Comparison of ENCODE assay signal across 24 cellular contexts in the genomic region with DNA sequence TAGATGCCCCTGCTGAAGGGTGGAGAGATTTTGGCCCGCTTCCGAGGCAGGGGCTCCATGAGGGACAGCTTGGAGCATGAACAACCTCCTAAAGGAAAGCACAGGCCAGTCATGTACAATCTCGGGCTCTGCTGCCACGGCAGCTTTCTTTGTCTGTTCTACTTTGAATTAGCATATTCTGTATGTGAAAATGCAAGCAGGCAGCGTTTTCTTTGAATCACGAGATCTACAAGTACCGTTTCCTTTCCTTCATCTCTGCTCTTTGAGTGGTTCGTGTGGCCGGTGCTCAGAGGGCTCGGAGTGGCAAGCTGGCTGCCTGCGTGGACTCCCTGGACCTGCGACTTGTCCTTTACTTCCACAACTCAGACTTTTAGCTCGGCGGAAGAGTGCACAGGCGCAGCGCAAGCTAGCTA. TPM values are rescaled to one million over a fixed set of nuclear protein-coding genes. Genes with fewer than 3 reads are reported as not detected.
DNase-seq lines count a peak whose midpoint lies in the region; ATAC-seq and TF ChIP-seq lines count a peak whose summit lies in the region.
"Had no signal": no experiment of that assay in that cellular context is flagged by ENCODE, and none has a peak within 500 bp of the region (broad histone marks: within the 10 kb centered on the region; RNA-seq: fewer than 3 reads in every experiment).

No MANE protein-coding gene starts in this region.

- no peaks in the 10 kb centered on the region for H4K20me1 ChIP-seq in fibroblast of lung (ENCODE audit: control insufficient read depth, extremely low read depth, insufficient read depth, low read length)
- no peaks in the 10 kb centered on the region for H4K20me1 ChIP-seq in PC-9 (ENCODE audit: insufficient read depth)

- intact Hi-C loops in Panc1 (cut with micrococcal nuclease; ENCODE audit: unreplicated experiment) (no loop called here), PC-9 (cut with micrococcal nuclease; ENCODE audit: unreplicated experiment) (no loop called here), sciatic nerve (cut with DNase I) (no loop called here)

- H3K27me3 ChIP-seq in BJ (ENCODE audit: control insufficient read depth, insufficient read depth, low read length) (no peaks in the 10 kb centered on the region), Panc1 (ENCODE audit: control insufficient read depth, insufficient read depth, low read length) (no peaks in the 10 kb centered on the region), fibroblast of lung (ENCODE audit: control insufficient read depth, insufficient read depth, low read length) (no peaks in the 10 kb centered on the region), rectal smooth muscle tissue (ENCODE audit: control insufficient read depth, insufficient read depth, low read length) (peaks cover 3% of the 10 kb centered on the region), PC-9 (ENCODE audit: insufficient read depth, low read depth) (peaks cover 60% of the 10 kb centered on the region)
- H3K27me3 ChIP-seq: MG63 had no signal

- DNase-seq in BJ (ENCODE audit: low read depth), result no peak
- no peak for DNase-seq in Panc1 (ENCODE audit: low read depth, low spot score)
- no peak for DNase-seq in fibroblast of lung (ENCODE audit: low read depth in 2 of 2)
- no peak for DNase-seq in PC-9
- no peak for DNase-seq in sciatic nerve (ENCODE audit: low spot score)
- no peak for DNase-seq in retina
- DNase-seq: activated CD8-positive, alpha-beta T cell treated with anti-CD3 and anti-CD28 coated beads for 36 hours; activated naive CD4-positive, alpha-beta T cell treated with anti-CD3 and anti-CD28 coated beads, Interleukin-2, amount 50 U/mL, for 16 hours; activated T-cell treated with anti-CD3 and anti-CD28 coated beads, Interleukin-2, amount 50 U/mL, for 72 hours; CD8-positive, alpha-beta memory T cell; colonic mucosa; IMR-90; MG63; natural killer cell; NCI-H146; NCI-H82; psoas muscle; stimulated activated CD4-positive, alpha-beta T cell treated with anti-CD3 and anti-CD28 coated beads, Interleukin-12 subunit alpha, Interleukin-12 subunit beta, amount 100 ng/mL, for 4 hours; stimulated activated CD8-positive, alpha-beta memory T cell treated with anti-CD3 and anti-CD28 coated beads, Interleukin-4, amount 100 ng/mL, for 48 hours; substantia nigra; T1000 had no signal

- POLR2A ChIA-PET in BJ (lab: Charles Lee) (no interaction called here), Panc1 (lab: Charles Lee) (no interaction called here), PC-9 (lab: Charles Lee; ENCODE audit: unreplicated experiment) (no interaction called here)

- no peak overlapping the region for H2AFZ ChIP-seq in fibroblast of lung (ENCODE audit: low read length)
- no peak overlapping the region for H2AFZ ChIP-seq in PC-9

- in situ Hi-C loops in Panc1 (cut with HindIII; ENCODE audit: low pct_unique_long_range_greater_than_20kb, low sequenced_read_pairs), result no loop called here

- H3K9ac ChIP-seq in fibroblast of lung (ENCODE audit: insufficient read depth, low read length) (peak overlapping the region; percentile 25), rectal smooth muscle tissue (ENCODE audit: low read length) (no peak overlapping the region)

- peaks cover 99% of the 10 kb centered on the region for H3K79me2 ChIP-seq in fibroblast of lung (ENCODE audit: control insufficient read depth, insufficient read depth, low read length)
- H3K79me2 ChIP-seq in PC-9 (ENCODE audit: low read depth), result no peaks in the 10 kb centered on the region

- peak overlapping the region; percentile 46; the same call in 1 of the 2 replicates for H3K27ac ChIP-seq in Panc1 (ENCODE audit: low read length)
- H3K27ac ChIP-seq in fibroblast of lung (ENCODE audit: insufficient read depth, low read length), result peak overlapping the region; percentile 74
- H3K27ac ChIP-seq in rectal smooth muscle tissue (ENCODE audit: low read depth, low read length), result peak overlapping the region; percentile 15
- no peak overlapping the region for H3K27ac ChIP-seq in PC-9
- H3K27ac ChIP-seq: colonic mucosa, gastroesophageal sphincter, psoas muscle had no signal

- CTCF ChIA-PET in BJ (lab: Yijun Ruan, JAX) (interaction anchor here (0.9 to 2.0 kb wide), 5 partner anchors 11 to 341 kb away, joined by 3 to 10 read pairs (median 4); no protein-coding TSS in a partner anchor), Panc1 (lab: Charles Lee) (interaction anchor here (0.6 kb wide), 1 partner anchor 119 kb away, joined by 3 read pairs; no protein-coding TSS in a partner anchor), PC-9 (lab: Charles Lee) (no interaction called here)

- H3K4me2 ChIP-seq in fibroblast of lung (ENCODE audit: extremely low read depth, insufficient read depth, low read length) (peak overlapping the region; percentile 38), PC-9 (no peak overlapping the region)

- peaks cover 6% of the 10 kb centered on the region for H3K4me1 ChIP-seq in Panc1 (ENCODE audit: control insufficient read depth, insufficient read depth, low read length)
- H3K4me1 ChIP-seq in fibroblast of lung (ENCODE audit: control insufficient read depth, extremely low read depth, insufficient read depth, low read length), result peaks cover 6% of the 10 kb centered on the region
- H3K4me1 ChIP-seq in rectal smooth muscle tissue (ENCODE audit: control insufficient read depth, insufficient read depth, low read length), result peaks cover 18% of the 10 kb centered on the region
- no peaks in the 10 kb centered on the region for H3K4me1 ChIP-seq in PC-9 (replicated peaks; ENCODE audit: insufficient read depth)
- H3K4me1 ChIP-seq: colonic mucosa, psoas muscle had no signal

- no peaks in the 10 kb centered on the region for H3K9me2 ChIP-seq in PC-9 (ENCODE audit: insufficient read depth)

- peak overlapping the region; percentile 46 for H3K4me3 ChIP-seq in BJ (ENCODE audit: low read depth, low read length)
- H3K4me3 ChIP-seq in Panc1 (ENCODE audit: low read depth in 2 of 2, low read length in 2 of 2), result no peak overlapping the region
- H3K4me3 ChIP-seq in fibroblast of lung (replicated peaks in 1 of 4; ENCODE audit: control extremely low read depth in 1 of 4, insufficient read depth in 1 of 4, low read depth in 3 of 4, low read length in 4 of 4), result peak overlapping the region in 3 of 4 experiments; percentile 22 to 94 (median 28)
- H3K4me3 ChIP-seq in rectal smooth muscle tissue (ENCODE audit: low read length), result no peak overlapping the region
- H3K4me3 ChIP-seq in PC-9, result no peak overlapping the region
- H3K4me3 ChIP-seq: colonic mucosa, gastroesophageal sphincter, MG63, psoas muscle had no signal

- H3K9me3 ChIP-seq in Panc1 (ENCODE audit: control insufficient read depth, insufficient read depth, low read depth, low read length) (no peaks in the 10 kb centered on the region), fibroblast of lung (ENCODE audit: control insufficient read depth, insufficient read depth, low read depth, low read length) (no peaks in the 10 kb centered on the region), PC-9 (ENCODE audit: insufficient read depth, low read depth) (no peaks in the 10 kb centered on the region)
- H3K9me3 ChIP-seq: colonic mucosa, gastroesophageal sphincter, MG63, psoas muscle had no signal

- H3K36me3 ChIP-seq in BJ (ENCODE audit: control insufficient read depth, insufficient read depth, low read length) (peaks cover 19% of the 10 kb centered on the region), Panc1 (ENCODE audit: control insufficient read depth, insufficient read depth, low read length) (no peaks in the 10 kb centered on the region), fibroblast of lung (ENCODE audit: control insufficient read depth, insufficient read depth, low read length) (peaks cover 7% of the 10 kb centered on the region), rectal smooth muscle tissue (ENCODE audit: control insufficient read depth, insufficient read depth, low read length) (no peaks in the 10 kb centered on the region), PC-9 (ENCODE audit: low read depth) (no peaks in the 10 kb centered on the region)
- H3K36me3 ChIP-seq: colonic mucosa, gastroesophageal sphincter had no signal

- TF ChIP-seq CTCF in BJ (IDR thresholded peaks at IDR 0.05; ENCODE audit: insufficient read depth, low read depth, low read length) (no peak), Panc1 (IDR thresholded peaks at IDR 0.05) (no peak), fibroblast of lung (conservative IDR thresholded peaks at IDR 0.05 in 1 of 2, IDR thresholded peaks at IDR 0.05 in 1 of 2; ENCODE audit: low read depth in 1 of 2, low read length in 2 of 2) (no peak), PC-9 (conservative IDR thresholded peaks at IDR 0.05) (no peak)

- H3F3A ChIP-seq in PC-9 (ENCODE audit: insufficient read depth, low read depth), result no peaks in the 10 kb centered on the region

- ATAC-seq in Panc1, result no peak
- no peak for ATAC-seq in sciatic nerve
- ATAC-seq in GM21529 (IDR thresholded peaks at IDR 0.05; ENCODE audit: unreplicated experiment), result no peak
- ATAC-seq: activated CD8-positive, alpha-beta T cell treated with anti-CD3 and anti-CD28 coated beads for 36 hours; activated T-cell treated with anti-CD3 and anti-CD28 coated beads, Interleukin-2, amount 50 U/mL, for 72 hours; gastroesophageal sphincter; natural killer cell; psoas muscle had no signal

- no TSS peak for BruUV-seq in Panc1 (replicated peaks; lab: Mats Ljungman, UMichigan)
- BruUV-seq in PC-9 (replicated peaks; lab: Mats Ljungman, UMichigan), result no TSS peak

RNA-seq across cellular contexts. Expression of a gene that starts 6.8 kb away (rescaled TPM):
- 110 and 127 TPM in 2 replicates for polyA plus RNA-seq in BJ (2011; rRNA removed)
- 77.4 and 88.7 TPM in 2 replicates for polyA minus RNA-seq in BJ (2011; rRNA and poly(A)+ RNA removed)
- 4.2 TPM for total RNA-seq in Panc1 (2021; ENCODE audit: unreplicated experiment)
- polyA plus RNA-seq in Panc1 (2012; ENCODE audit: insufficient read length), result 6.5 TPM
- 36.0 and 118 TPM in 2 replicates for total RNA-seq in fibroblast of lung
- 85.2 and 97.7 TPM in 2 replicates for polyA plus RNA-seq in fibroblast of lung
- 83.8 and 115 TPM in 2 replicates for polyA plus RNA-seq in fibroblast of lung (2012)
- 24.2 and 33.9 TPM in 2 replicates for polyA minus RNA-seq in fibroblast of lung (ENCODE audit: low replicate concordance)
- 4.1 and 5.0 TPM in 2 replicates for total RNA-seq in PC-9 (2021)
- total RNA-seq in sciatic nerve, result 13.6 TPM
- total RNA-seq: activated CD8-positive, alpha-beta T cell treated with anti-CD3 and anti-CD28 coated beads for 36 hours; activated T-cell treated with anti-CD3 and anti-CD28 coated beads, Interleukin-2, amount 50 U/mL, for 72 hours; CD8-positive, alpha-beta memory T cell; natural killer cell had no signal
- polyA plus RNA-seq: CD8-positive, alpha-beta memory T cell had no signal

Comparison
In these comparisons a context has a peak if more than half of its experiments do, and no peak if none do; other contexts are left out.
1. H3K4me3 ChIP-seq: peak in BJ (single experiment) and fibroblast of lung (3 of 4); none in Panc1 (0 of 2), rectal smooth muscle tissue (single experiment) and PC-9 (single experiment).